ENCODE assay signal across 7 cellular contexts in the genomic region with DNA sequence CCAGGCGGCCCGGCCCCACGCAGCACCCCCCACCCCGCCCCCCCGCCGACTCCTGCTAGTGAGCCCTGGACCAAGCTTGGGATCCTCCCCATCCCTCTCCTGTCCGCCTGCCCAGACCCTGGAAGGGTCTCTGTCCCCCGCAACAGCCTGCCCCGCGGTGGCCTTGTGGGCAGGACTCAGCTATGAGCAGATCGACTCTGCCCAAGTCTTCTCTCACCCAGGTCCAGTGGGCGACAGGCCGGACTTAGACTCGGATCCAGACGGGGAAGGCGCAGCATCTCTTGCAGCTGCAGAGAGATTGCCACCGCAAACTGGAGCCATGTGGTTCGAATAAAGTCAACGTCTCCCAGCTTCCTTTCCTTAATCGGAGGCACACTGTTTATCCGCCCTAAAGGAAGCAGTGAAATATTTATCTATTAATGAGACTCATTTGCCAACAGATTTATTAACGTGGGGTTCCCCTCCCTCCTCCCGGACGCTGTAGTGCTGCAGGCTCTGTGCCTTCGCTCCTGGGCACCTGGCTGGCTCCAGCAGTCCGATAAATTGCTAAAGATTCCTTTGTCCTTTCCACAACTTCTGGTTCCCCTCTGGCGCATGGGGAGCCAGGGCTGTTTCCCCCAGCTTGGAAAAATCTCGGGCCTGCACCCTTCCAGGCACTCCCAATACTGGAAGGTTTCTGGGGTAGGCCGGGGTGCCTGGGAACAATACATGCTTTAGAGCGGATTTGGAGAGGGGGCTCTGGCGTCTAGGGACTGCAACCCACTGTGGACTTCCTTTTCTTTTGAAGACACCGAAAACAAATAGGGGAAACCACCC. TPM values are rescaled to one million over a fixed set of nuclear protein-coding genes. Genes with fewer than 3 reads are reported as not detected.
DNase-seq lines count a peak whose midpoint lies in the region; TF ChIP-seq lines count a peak whose summit lies in the region.
"Had no signal": no experiment of that assay in that cellular context is flagged by ENCODE, and none has a peak within 500 bp of the region (broad histone marks: within the 10 kb centered on the region; RNA-seq: fewer than 3 reads in every experiment).

No MANE protein-coding gene starts in this region.

- CTCF ChIA-PET in mammary epithelial cell (lab: Charles Lee; ENCODE audit: low non-redundant PET) = interaction anchor here (0.7 kb wide), 1 partner anchor 924 kb away, joined by 4 read pairs; no protein-coding TSS in a partner anchor
- CTCF ChIA-PET in Calu3 (lab: Charles Lee) = interaction anchor here (1.9 kb wide), 1 partner anchor 475 kb away, joined by 5 read pairs; no protein-coding TSS in a partner anchor

- H3K9me3 ChIP-seq in Karpas-422 (ENCODE audit: low read length) (no peaks in the 10 kb centered on the region), mammary epithelial cell (replicated peaks; ENCODE audit: insufficient read depth, low read length) (no peaks in the 10 kb centered on the region), sigmoid colon (no peaks in the 10 kb centered on the region)

- no peaks in the 10 kb centered on the region for H3K9me2 ChIP-seq in Karpas-422 (replicated peaks; ENCODE audit: insufficient read depth, low read length)

- no peaks in the 10 kb centered on the region for H3K27me3 ChIP-seq in Karpas-422 (ENCODE audit: low read length)
- H3K27me3 ChIP-seq in mammary epithelial cell (ENCODE audit: insufficient read depth, low read length) = no peaks in the 10 kb centered on the region
- H3K27me3 ChIP-seq in sigmoid colon = no peaks in the 10 kb centered on the region

- no peak for TF ChIP-seq POLR2A in sigmoid colon (IDR thresholded peaks at IDR 0.05)

- peaks cover 23% of the 10 kb centered on the region for H3K27me3 Mint-ChIP-seq in Calu3 (ENCODE audit: unreplicated experiment)

- H3K79me2 ChIP-seq in Karpas-422 (ENCODE audit: low read length) = no peaks in the 10 kb centered on the region
- no peaks in the 10 kb centered on the region for H3K79me2 ChIP-seq in mammary epithelial cell (ENCODE audit: insufficient read depth, low read length)

- H3K36me3 Mint-ChIP-seq in Calu3 (ENCODE audit: insufficient read depth, unreplicated experiment) = peaks cover 7% of the 10 kb centered on the region

- H3K27ac ChIP-seq in Karpas-422 (ENCODE audit: low read length) = no peak overlapping the region
- no peak overlapping the region for H3K27ac ChIP-seq in mammary epithelial cell (ENCODE audit: insufficient read depth, low read depth, low read length)
- peak overlapping the region in 3 of 4 donors; percentile 83 to 96 (median 91) for H3K27ac ChIP-seq in sigmoid colon
- no peak overlapping the region for H3K27ac ChIP-seq in caudate nucleus (ENCODE audit: low read depth, low read length)

- DNase-seq in Karpas-422 (peak; percentile 44), mammary epithelial cell (no peak), sigmoid colon (peak; percentile 74), NCI-H1417 treated with DMSO at 0.1 percent for 48 hours (lab: John Stamatoyannopoulos, UW) (no peak), caudate nucleus (lab: John Stamatoyannopoulos, UW) (no peak), Calu3 (no peak)
- DNase-seq: kidney glomerular epithelial cell had no signal

- TF ChIP-seq CTCF in mammary epithelial cell (conservative IDR thresholded peaks at IDR 0.05 in 1 of 2, IDR thresholded peaks at IDR 0.05 in 1 of 2; ENCODE audit: extremely low read depth in 1 of 2, insufficient read depth in 1 of 2, low read depth in 1 of 2, low read length in 2 of 2) = no peak
- TF ChIP-seq CTCF in sigmoid colon (IDR thresholded peaks at IDR 0.05) = no peak
- TF ChIP-seq CTCF in Calu3 (IDR thresholded peaks at IDR 0.05; ENCODE audit: unreplicated experiment) = no peak

- WGBS in mammary epithelial cell (ENCODE audit: low coverage, missing lambda C conversion rate) = 45% methylated on average over 23 of the region's 32 CpGs
- WGBS in sigmoid colon, 2 donors = 5 to 11% methylated on average over 32 of the region's 32 CpGs

- no peak overlapping the region for H3K4me3 Mint-ChIP-seq in Calu3 (ENCODE audit: low read depth, unreplicated experiment)

- peaks cover under 1% of the 10 kb centered on the region for H3K4me1 Mint-ChIP-seq in Calu3 (ENCODE audit: low read depth, unreplicated experiment)

- peaks cover 50% of the 10 kb centered on the region for H3K4me1 ChIP-seq in Karpas-422 (ENCODE audit: low read length)
- H3K4me1 ChIP-seq in mammary epithelial cell (ENCODE audit: insufficient read depth, low read length) = peaks cover 68% of the 10 kb centered on the region
- H3K4me1 ChIP-seq in sigmoid colon = peaks cover 0 to 56% (median 49%) of the 10 kb centered on the region in 4 donors

- H2AFZ ChIP-seq in Karpas-422 (ENCODE audit: low read length) (peak overlapping the region; percentile 96; the same call in 1 of the 2 replicates), mammary epithelial cell (ENCODE audit: low read depth, low read length) (peak overlapping the region; percentile 91)

- no peaks in the 10 kb centered on the region for H3K9me3 Mint-ChIP-seq in Calu3 (ENCODE audit: low read depth, unreplicated experiment)

- H4K20me1 ChIP-seq in Karpas-422 (ENCODE audit: insufficient read depth, low read depth, low read length) (no peaks in the 10 kb centered on the region), mammary epithelial cell (ENCODE audit: insufficient read depth, low read length) (no peaks in the 10 kb centered on the region)

- H3K4me3 ChIP-seq in Karpas-422 (ENCODE audit: low read length) = peak overlapping the region; percentile 69
- peak overlapping the region in 1 of 3 experiments; percentile 60 for H3K4me3 ChIP-seq in mammary epithelial cell (replicated peaks in 1 of 3; ENCODE audit: insufficient read depth in 1 of 3, low read depth in 2 of 3, low read length in 3 of 3)
- peak overlapping the region; percentile 51 to 76 (median 64) for H3K4me3 ChIP-seq in sigmoid colon

- dilution Hi-C loops in mammary epithelial cell (cut with HindIII; ENCODE audit: low sequenced_read_pairs) = no loop called here

- no peaks in the 10 kb centered on the region for H3K36me3 ChIP-seq in Karpas-422 (ENCODE audit: insufficient read depth, low read length)
- no peaks in the 10 kb centered on the region for H3K36me3 ChIP-seq in mammary epithelial cell (ENCODE audit: insufficient read depth, low read length)
- H3K36me3 ChIP-seq in sigmoid colon = no peaks in the 10 kb centered on the region

- peak overlapping the region; percentile 78 for H3K9ac ChIP-seq in Karpas-422 (ENCODE audit: low read length)
- no peak overlapping the region for H3K9ac ChIP-seq in mammary epithelial cell (ENCODE audit: insufficient read depth, low read length)

- BruUV-seq in mammary epithelial cell (replicated peaks; lab: Mats Ljungman, UMichigan) (no TSS peak), Calu3 (replicated peaks; lab: Mats Ljungman, UMichigan) (no TSS peak)

- intact Hi-C loops in mammary epithelial cell (cut with micrococcal nuclease) (loop anchor here (10.0 kb wide), 1 partner anchor 1762 kb away; no protein-coding TSS in a partner anchor), sigmoid colon (cut with DNase I) (loop anchor here (5.0 kb wide), 2 partner anchors 300 to 1205 kb away; no protein-coding TSS in a partner anchor), Calu3 (cut with micrococcal nuclease; ENCODE audit: unreplicated experiment) (no loop called here)

- peak overlapping the region; percentile 77 for H3K4me2 ChIP-seq in Karpas-422 (ENCODE audit: low read depth, low read length, poor library complexity, severe bottlenecking)
- peak overlapping the region; percentile 99 for H3K4me2 ChIP-seq in mammary epithelial cell (ENCODE audit: insufficient read depth, low read depth, low read length)

- TF ChIP-seq EP300 in sigmoid colon (IDR thresholded peaks at IDR 0.05) = no peak

- H3K27ac Mint-ChIP-seq in Calu3 (ENCODE audit: unreplicated experiment) = no peak overlapping the region

- in situ Hi-C loops in mammary epithelial cell (cut with MboI; ENCODE audit: low sequenced_read_pairs in 2 of 2) = loop anchor here in 1 of 2 donors (10.0 to 25.0 kb wide), 3 partner anchors 792 to 1270 kb away; no protein-coding TSS in a partner anchor

RNA-seq across cellular contexts. Expression of a gene that starts 0.6 kb away (rescaled TPM):
- 7.5 and 10.2 TPM in 2 replicates for total RNA-seq in Karpas-422 (2014; rRNA removed; shearing (Covaris generic); ENCODE audit: low replicate concordance)
- total RNA-seq in mammary epithelial cell (1 to 10 TPM; 2.3 to 8.0 TPM), sigmoid colon (1 to 10 TPM; 4.7 to 9.1 (median 7.3) TPM), Calu3 (2022) (not detected in 2 replicates)
- polyA plus RNA-seq in mammary epithelial cell (3.9 TPM), sigmoid colon (10 to 100 TPM; 18.0 to 23.9 (median 18.0) TPM)
- polyA minus RNA-seq in mammary epithelial cell = 3.7 TPM

RNA-seq across cellular contexts. Expression of a gene that starts 4.7 kb away (rescaled TPM):
- 1.3 TPM in 2 replicates for total RNA-seq in Karpas-422 (2014; rRNA removed; shearing (Covaris generic); ENCODE audit: low replicate concordance)
- 1 to 10 TPM; 2.0 to 9.9 TPM for total RNA-seq in mammary epithelial cell
- 1.4 TPM for polyA plus RNA-seq in mammary epithelial cell
- 0.83 TPM for polyA minus RNA-seq in mammary epithelial cell
- total RNA-seq in sigmoid colon = 10 to 100 TPM in 2 of 4 donors, 1 to 10 TPM in 2; 4.9 to 20.8 (median 12.0) TPM
- polyA plus RNA-seq in sigmoid colon = 10 to 100 TPM in 2 of 3 donors, 1 to 10 TPM in 1; 3.9 to 15.6 (median 10.3) TPM
- total RNA-seq in Calu3 (2022) = 15.9 and 20.9 TPM in 2 replicates

RNA-seq across cellular contexts. Expression of a gene that starts 8.2 kb away (rescaled TPM):
- total RNA-seq in Karpas-422 (2014; rRNA removed; shearing (Covaris generic); ENCODE audit: low replicate concordance) = not detected in 2 replicates
- total RNA-seq in mammary epithelial cell (10 to 100 TPM in 1 of 2 donors, 1 to 10 TPM in 1; 7.8 to 25.1 TPM), sigmoid colon (10 to 100 TPM; 13.0 to 35.7 (median 18.2) TPM), Calu3 (2022) (1.7 and 2.5 TPM in 2 replicates)
- polyA plus RNA-seq in mammary epithelial cell (0.03 TPM), sigmoid colon (10 to 100 TPM; 21.4 to 22.4 (median 21.6) TPM)
- polyA minus RNA-seq in mammary epithelial cell = not detected

RNA-seq across cellular contexts. Expression of a gene that starts 9.5 kb away (rescaled TPM):
- 3.4 and 8.4 TPM in 2 replicates for total RNA-seq in Karpas-422 (2014; rRNA removed; shearing (Covaris generic); ENCODE audit: low replicate concordance)
- total RNA-seq in mammary epithelial cell (1 to 10 TPM; 3.1 to 4.7 TPM), sigmoid colon (1 to 10 TPM; 4.2 to 10.0 (median 4.5) TPM), Calu3 (2022) (11.4 and 12.4 TPM in 2 replicates)
- polyA plus RNA-seq in mammary epithelial cell (0.71 TPM), sigmoid colon (1 to 10 TPM in 2 of 3 donors, not detected in 1; 1.6 to 8.1 TPM)
- polyA minus RNA-seq in mammary epithelial cell = 1.1 TPM

RNA-seq across cellular contexts. Expression of a gene that starts 13.6 kb away (rescaled TPM):
- total RNA-seq in Karpas-422 (2014; rRNA removed; shearing (Covaris generic); ENCODE audit: low replicate concordance) = 3.6 and 4.1 TPM in 2 replicates
- 10 to 100 TPM in 1 of 2 donors, 1 to 10 TPM in 1; 9.1 to 11.0 TPM for total RNA-seq in mammary epithelial cell
- polyA plus RNA-seq in mammary epithelial cell = 8.6 TPM
- polyA minus RNA-seq in mammary epithelial cell = 4.3 TPM
- 10 to 100 TPM in 3 of 4 donors, 1 to 10 TPM in 1; 9.2 to 12.2 (median 11.2) TPM for total RNA-seq in sigmoid colon
- polyA plus RNA-seq in sigmoid colon = 10 to 100 TPM in 1 of 3 donors, 1 to 10 TPM in 2; 3.2 to 14.3 (median 7.8) TPM
- 8.3 and 10.6 TPM in 2 replicates for total RNA-seq in Calu3 (2022)

Comparison
In these comparisons a context has a peak if more than half of its experiments do, and no peak if none do; other contexts are left out.
1. DNase-seq: peak in Karpas-422 (single experiment) and sigmoid colon (single experiment); none in mammary epithelial cell (single experiment), NCI-H1417 treated with DMSO at 0.1 percent for 48 hours (single experiment), caudate nucleus (0 of 61) and Calu3 (single experiment).
2. H3K27ac ChIP-seq: peak in sigmoid colon (3 of 4); none in Karpas-422 (single experiment), mammary epithelial cell (single experiment) and caudate nucleus (single experiment).